1 cellular context compared by ENCODE assay signal in genomic region chr4:712916-713632, GRCh38.
A peak's percentile ranks its signal among the peaks of the same experiment; 100 is the strongest.
TF ChIP-seq lines count a peak whose summit lies in the region.

No MANE protein-coding gene starts in this region.

TF ChIP-seq in K562, 482 proteins besides CTCF, POLR2A, EP300 and RAD21:
- TF ChIP-seq SIN3A (IDR thresholded peaks at IDR 0.05; ENCODE audit: borderline replicate concordance in 2 of 2, control insufficient read depth in 1 of 2, low read depth in 2 of 2, low read length in 2 of 2) (no peak), RBFOX2 (IDR thresholded peaks at IDR 0.05; ENCODE audit: low read depth, low read length) (peak; percentile 38; the same call in 1 of the 2 replicates)
